ENCODE assay signal across 14 cellular contexts in the genomic region with DNA sequence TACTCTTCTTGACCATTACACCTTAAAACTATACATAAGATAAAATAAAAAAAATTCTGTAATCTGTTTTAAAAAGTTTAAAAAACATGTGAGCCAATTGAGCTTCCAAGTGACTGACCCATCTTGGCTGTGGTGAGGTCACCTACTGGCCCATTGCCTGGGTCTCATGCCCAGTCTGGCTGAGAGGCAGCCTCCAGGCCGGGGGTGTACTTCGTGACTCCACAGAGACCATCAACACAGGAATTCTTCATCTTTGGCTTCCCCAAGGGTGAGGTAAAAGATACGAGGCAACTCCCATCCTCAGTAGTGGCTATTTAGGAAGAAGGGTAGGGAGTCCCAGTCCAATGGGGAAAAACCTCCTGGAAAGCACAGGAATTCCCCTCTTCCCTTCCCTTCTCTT.
A peak's percentile ranks its signal among the peaks of the same experiment; 100 is the strongest.
DNase-seq lines count a peak whose midpoint lies in the region; FAIRE-seq and TF ChIP-seq lines count a peak whose summit lies in the region.
"Had no signal": no experiment of that assay in that cellular context is flagged by ENCODE, and none has a peak within 500 bp of the region (broad histone marks: within the 10 kb centered on the region; RNA-seq: fewer than 3 reads in every experiment).

No MANE protein-coding gene starts in this region.

- H3K4me1 Mint-ChIP-seq in H9, result peaks cover 0 to 7% of the 10 kb centered on the region in 2 experiments; a peak in 2 of 4 replicates
- peaks cover 15% of the 10 kb centered on the region for H3K4me1 Mint-ChIP-seq in activated CD4-positive, alpha-beta T cell treated with anti-CD3 and anti-CD28 coated beads, Interleukin-2, amount 10 ng/mL, durations not matched to agents 24 days and 14 days

- no peak overlapping the region for H3K23ac ChIP-seq in H9 (ENCODE audit: insufficient read length, low read depth, low read length)

- H2AFZ ChIP-seq in H9 (ENCODE audit: low read length), result no peak overlapping the region
- H2AFZ ChIP-seq: PC-9 had no signal

- no peaks in the 10 kb centered on the region for H3K9me3 Mint-ChIP-seq in H9
- peaks cover 3% of the 10 kb centered on the region for H3K9me3 Mint-ChIP-seq in activated CD4-positive, alpha-beta T cell treated with anti-CD3 and anti-CD28 coated beads, Interleukin-2, amount 10 ng/mL, durations not matched to agents 24 days and 14 days
- H3K9me3 Mint-ChIP-seq: activated CD8-positive, alpha-beta T cell treated with anti-CD3 and anti-CD28 coated beads for 36 hours; CD8-positive, alpha-beta T cell had no signal

- H4K5ac ChIP-seq in H9 (ENCODE audit: insufficient read length, low read depth, low read length), result no peak overlapping the region

- no peaks in the 10 kb centered on the region for H3K23me2 ChIP-seq in H9 (ENCODE audit: insufficient read length, low read depth, low read length, poor library complexity, severe bottlenecking)

- H4K91ac ChIP-seq in H9 (ENCODE audit: insufficient read length, low read depth, low read length), result no peak overlapping the region

- H3K9me3 ChIP-seq in H9 (ENCODE audit: control insufficient read depth, low read depth, low read length) (no peaks in the 10 kb centered on the region), uterus (no peaks in the 10 kb centered on the region)

- H3K4me3 Mint-ChIP-seq in H9, result no peak overlapping the region
- H3K4me3 Mint-ChIP-seq in activated CD4-positive, alpha-beta T cell treated with anti-CD3 and anti-CD28 coated beads, Interleukin-2, amount 10 ng/mL, durations not matched to agents 24 days and 14 days, result no peak overlapping the region
- H3K4me3 Mint-ChIP-seq: activated CD8-positive, alpha-beta T cell treated with anti-CD3 and anti-CD28 coated beads for 36 hours; CD8-positive, alpha-beta T cell had no signal

- H3K27ac ChIP-seq in H9 (ENCODE audit: insufficient read length, low read depth, low read length) (no peak overlapping the region), uterus (peak overlapping the region; percentile 25 to 72)
- H3K27ac ChIP-seq: PC-9 had no signal

- no peak overlapping the region for H2BK120ac ChIP-seq in H9 (ENCODE audit: low read depth, low read length, poor library complexity, severe bottlenecking)

- peaks cover 2% of the 10 kb centered on the region for H3K27me3 Mint-ChIP-seq in H9 (ENCODE audit: low read depth)
- peaks cover 8% of the 10 kb centered on the region for H3K27me3 Mint-ChIP-seq in activated CD4-positive, alpha-beta T cell treated with anti-CD3 and anti-CD28 coated beads, Interleukin-2, amount 10 ng/mL, durations not matched to agents 24 days and 14 days
- H3K27me3 Mint-ChIP-seq: activated CD8-positive, alpha-beta T cell treated with anti-CD3 and anti-CD28 coated beads for 36 hours had no signal

- no CpG with 5 or more reads among the region's 3 CpGs for WGBS in H9 (ENCODE audit: extremely low coverage, insufficient read length, low lambda C conversion rate)

- no peak overlapping the region for H2BK15ac ChIP-seq in H9 (ENCODE audit: low read depth, low read length)

- H2AK5ac ChIP-seq in H9 (ENCODE audit: insufficient read length, low read length), result no peak overlapping the region

- H2BK20ac ChIP-seq in H9 (ENCODE audit: low read depth, low read length, poor library complexity, severe bottlenecking), result no peak overlapping the region

- H3K56ac ChIP-seq in H9 (ENCODE audit: insufficient read length, low read depth, low read length), result no peak overlapping the region

- H3K27ac Mint-ChIP-seq in H9, result no peak overlapping the region; a peak in 1 of 7 replicates
- H3K27ac Mint-ChIP-seq in activated CD4-positive, alpha-beta T cell treated with anti-CD3 and anti-CD28 coated beads, Interleukin-2, amount 10 ng/mL, durations not matched to agents 24 days and 14 days, result no peak overlapping the region
- H3K27ac Mint-ChIP-seq: activated CD8-positive, alpha-beta T cell treated with anti-CD3 and anti-CD28 coated beads for 36 hours; CD8-positive, alpha-beta T cell; progenitor cell of endocrine pancreas had no signal

- no peak overlapping the region for H3K18ac ChIP-seq in H9 (ENCODE audit: insufficient read length, low read depth, low read length)

- H3K9ac ChIP-seq in H9 (ENCODE audit: extremely low read depth, insufficient read length, low read length), result no peak overlapping the region

- H3K4me1 ChIP-seq in H9 (ENCODE audit: insufficient read depth, low read length) (no peaks in the 10 kb centered on the region), uterus (no peaks in the 10 kb centered on the region)

- DNase-seq in H9, result peak; percentile 14
- DNase-seq in cardiac fibroblast (ENCODE audit: low read depth in 2 of 2), result peak; percentile 18 to 40
- DNase-seq in iris pigment epithelial cell (ENCODE audit: low read depth), result peak; percentile 17
- DNase-seq in uterus, result peak; percentile 68 to 73
- DNase-seq in activated CD4-positive, alpha-beta T cell treated with anti-CD3 and anti-CD28 coated beads, Interleukin-2, amount 10 ng/mL, durations not matched to agents 24 days and 14 days, result no peak
- DNase-seq in NCI-H2227 (lab: John Stamatoyannopoulos, UW; ENCODE audit: unreplicated experiment), result no peak
- no peak for DNase-seq in GM19239 (ENCODE audit: insufficient read length, low spot score)
- DNase-seq: activated CD8-positive, alpha-beta T cell treated with anti-CD3 and anti-CD28 coated beads for 36 hours; CD8-positive, alpha-beta T cell; dermis blood vessel endothelial cell; NCI-H2081; PC-9 had no signal

- H3K79me2 ChIP-seq in H9 (ENCODE audit: insufficient read depth, low read length), result no peaks in the 10 kb centered on the region

- H3K36me3 Mint-ChIP-seq in H9 (ENCODE audit: insufficient read depth in 1 of 3, low read depth in 3 of 3), result no peaks in the 10 kb centered on the region
- no peaks in the 10 kb centered on the region for H3K36me3 Mint-ChIP-seq in activated CD4-positive, alpha-beta T cell treated with anti-CD3 and anti-CD28 coated beads, Interleukin-2, amount 10 ng/mL, durations not matched to agents 24 days and 14 days (ENCODE audit: low read depth)
- H3K36me3 Mint-ChIP-seq: CD8-positive, alpha-beta T cell had no signal

- H2BK12ac ChIP-seq in H9 (ENCODE audit: insufficient read length, low read depth, low read length), result no peak overlapping the region

- H4K8ac ChIP-seq in H9 (replicated peaks; ENCODE audit: insufficient read length, low read depth, low read length), result no peak overlapping the region

- no peaks in the 10 kb centered on the region for H3K79me1 ChIP-seq in H9 (ENCODE audit: insufficient read depth, low read depth, low read length, poor library complexity, severe bottlenecking)

- no peak for FAIRE-seq in GM19239 (lab: Jason Lieb, UNC)
- FAIRE-seq: GM12891 had no signal

- intact Hi-C loops in uterus (cut with DNase I; ENCODE audit: low total_unique reads), result no loop called here
- intact Hi-C loops in activated CD4-positive, alpha-beta T cell treated with anti-CD3 and anti-CD28 coated beads, Interleukin-2, amount 10 ng/mL, durations not matched to agents 24 days and 14 days (cut with micrococcal nuclease), result no loop called here

- no peaks in the 10 kb centered on the region for H4K20me1 ChIP-seq in H9 (ENCODE audit: control insufficient read depth, insufficient read depth, insufficient read length)

- H3K4me2 ChIP-seq in H9 (ENCODE audit: insufficient read depth, insufficient read length, low read length), result no peak overlapping the region
- H3K4me2 ChIP-seq: PC-9 had no signal

- H3K27me3 ChIP-seq in H9 (ENCODE audit: insufficient read depth, low read length) (no peaks in the 10 kb centered on the region), uterus (no peaks in the 10 kb centered on the region)

- H3K4ac ChIP-seq in H9 (ENCODE audit: low read depth, low read length), result no peak overlapping the region

- no peak overlapping the region for H3K4me3 ChIP-seq in cardiac fibroblast (replicated peaks in 1 of 2; ENCODE audit: low read depth in 2 of 2, low read length in 2 of 2)
- H3K4me3 ChIP-seq in uterus, result no peak overlapping the region
- H3K4me3 ChIP-seq: PC-9 had no signal

- H2BK5ac ChIP-seq in H9 (ENCODE audit: insufficient read length, low read length), result no peak overlapping the region

- TF ChIP-seq CTCF in H9 (conservative IDR thresholded peaks at IDR 0.05) (no peak), cardiac fibroblast (IDR thresholded peaks at IDR 0.05; ENCODE audit: low read depth, low read length) (no peak), uterus (IDR thresholded peaks at IDR 0.05) (no peak)

- no peaks in the 10 kb centered on the region for H3K36me3 ChIP-seq in uterus

- no peak for TF ChIP-seq POLR2A in uterus (IDR thresholded peaks at IDR 0.05)

- no peak overlapping the region for H3T11ph ChIP-seq in H9 (ENCODE audit: low read length)

- no peak overlapping the region for H3K14ac ChIP-seq in H9 (ENCODE audit: insufficient read depth, low read length)

Comparison
In these comparisons a context has a peak if more than half of its experiments do, and no peak if none do; other contexts are left out.
1. DNase-seq: peak in H9 (single experiment), cardiac fibroblast (2 of 2), iris pigment epithelial cell (single experiment) and uterus (2 of 2); none in activated CD4-positive, alpha-beta T cell treated with anti-CD3 and anti-CD28 coated beads, Interleukin-2, amount 10 ng/mL, durations not matched to agents 24 days and 14 days (single experiment), NCI-H2227 (single experiment) and GM19239 (single experiment).